In the genomic region with DNA sequence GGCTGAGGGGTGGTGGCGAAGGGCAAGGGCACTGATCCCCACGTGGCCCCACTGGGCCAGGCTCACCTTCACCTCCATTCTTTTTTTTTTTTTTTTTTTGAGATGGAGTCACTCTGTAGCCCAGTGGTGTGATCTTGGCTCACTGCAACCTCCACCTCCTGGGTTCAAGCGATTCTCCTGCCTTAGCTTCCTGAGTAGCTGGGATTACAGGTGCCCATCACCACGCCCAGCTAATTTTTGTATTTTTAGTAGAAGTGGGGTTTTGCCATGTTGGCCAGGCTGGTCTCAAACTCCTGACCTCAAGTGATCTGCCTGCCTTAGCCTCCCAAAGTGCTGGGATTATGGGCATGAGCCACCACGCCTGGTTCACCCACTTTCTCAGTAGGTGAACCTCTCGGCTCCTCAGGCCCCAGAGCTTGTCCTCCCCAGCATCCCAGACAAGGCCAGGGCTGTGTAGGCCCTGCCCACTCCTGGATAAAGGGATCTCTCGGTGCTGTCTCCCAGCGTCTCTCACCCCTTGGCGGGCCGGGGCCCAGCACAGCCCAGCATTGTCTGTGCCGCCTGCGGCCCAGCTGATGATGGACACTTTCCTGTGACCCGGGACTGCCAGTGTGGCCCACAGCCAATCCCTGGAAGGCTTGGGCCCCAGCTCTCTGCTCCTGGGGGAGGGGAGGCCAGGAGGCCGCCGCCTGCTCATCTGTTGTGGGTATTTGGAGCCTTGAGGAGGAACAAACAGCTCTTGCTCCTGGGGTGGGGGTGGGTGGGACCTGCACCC, we compare ENCODE assay signal across 8 cellular contexts.
DNase-seq lines count a peak whose midpoint lies in the region; ATAC-seq and TF ChIP-seq lines count a peak whose summit lies in the region.
"Not testable (repeated sequence)": the region's sequence is repeated elsewhere in the genome, so short reads cannot be mapped to it uniquely, and the experiment has no call there.

No MANE protein-coding gene starts in this region.

- not testable (repeated sequence) for H4K8ac ChIP-seq in neuronal stem cell (ENCODE audit: low read depth, low read length)

- peaks cover 29% of the 10 kb centered on the region for H3K36me3 Mint-ChIP-seq in effector memory CD8-positive, alpha-beta T cell (ENCODE audit: insufficient read depth)

- H3K4me1 ChIP-seq in liver (ENCODE audit: control insufficient read depth in 4 of 4, insufficient read depth in 4 of 4, low read length in 3 of 4) (peaks cover 20 to 34% (median 32%) of the 10 kb centered on the region in 4 donors), neuronal stem cell (ENCODE audit: control insufficient read depth in 2 of 2, insufficient read depth in 1 of 2, low read depth in 1 of 2, low read length in 2 of 2) (peaks cover 22 to 41% of the 10 kb centered on the region in 2 donors), upper lobe of left lung (peaks cover 58 to 79% (median 75%) of the 10 kb centered on the region in 4 donors)
- not testable (repeated sequence) for H3K4me1 ChIP-seq in gastrocnemius medialis

- 79% methylated on average over 15 of the region's 15 CpGs for WGBS in liver
- no CpG with 5 or more reads among the region's 15 CpGs for WGBS in neuronal stem cell (ENCODE audit: extremely low coverage in 2 of 2, insufficient read length in 2 of 2, insufficient replicate concordance in 1 of 2), 2 donors
- WGBS in upper lobe of left lung, 2 donors: 81 to 88% methylated on average over 6 of the region's 15 CpGs

- H2BK120ac ChIP-seq in neuronal stem cell (ENCODE audit: low read depth, low read length): not testable (repeated sequence)

- not testable (repeated sequence) for TF ChIP-seq RAD21 in liver (IDR thresholded peaks at IDR 0.05)

- H3K27ac Mint-ChIP-seq in effector memory CD8-positive, alpha-beta T cell: peak overlapping the region; percentile 28 to 78

- peaks cover 23% of the 10 kb centered on the region for H3K79me1 ChIP-seq in neuronal stem cell (ENCODE audit: low read depth, low read length)

- H2BK12ac ChIP-seq in neuronal stem cell (ENCODE audit: low read length): not testable (repeated sequence)

- not testable (repeated sequence) for H3K4me3 Mint-ChIP-seq in effector memory CD8-positive, alpha-beta T cell

- H3K4me2 ChIP-seq in neuronal stem cell (ENCODE audit: insufficient read depth, low read length, poor library complexity, severe bottlenecking): not testable (repeated sequence)

- H3K18ac ChIP-seq in neuronal stem cell (ENCODE audit: low read length): not testable (repeated sequence)

- not testable (repeated sequence) for H3K9ac ChIP-seq in liver (ENCODE audit: low read depth in 1 of 2, low read length in 2 of 2); neuronal stem cell (ENCODE audit: low read depth, low read length, poor library complexity)

- not testable (repeated sequence) for H3K9me3 Mint-ChIP-seq in effector memory CD8-positive, alpha-beta T cell

- not testable (repeated sequence) for H3K4me3 ChIP-seq in liver (ENCODE audit: low read depth in 1 of 3, low read length in 3 of 3); neuronal stem cell (ENCODE audit: low read length in 2 of 2); gastrocnemius medialis; upper lobe of left lung

- not testable (repeated sequence) for H3K4ac ChIP-seq in neuronal stem cell (ENCODE audit: low read length)

- H3K4me1 Mint-ChIP-seq in effector memory CD8-positive, alpha-beta T cell (ENCODE audit: low read depth in 2 of 2): peaks cover 3 to 14% of the 10 kb centered on the region in 2 donors

- not testable (repeated sequence) for H2BK15ac ChIP-seq in neuronal stem cell (ENCODE audit: low read length)

- not testable (repeated sequence) for TF ChIP-seq POLR2A in gastrocnemius medialis (IDR thresholded peaks at IDR 0.05); upper lobe of left lung (IDR thresholded peaks at IDR 0.05)

- H3K36me3 ChIP-seq in liver (ENCODE audit: control insufficient read depth in 4 of 4, insufficient read depth in 3 of 4, low read depth in 1 of 4, low read length in 3 of 4); gastrocnemius medialis; upper lobe of left lung: not testable (repeated sequence)
- H3K36me3 ChIP-seq in neuronal stem cell (replicated peaks in 1 of 2; ENCODE audit: control insufficient read depth in 2 of 2, insufficient read depth in 2 of 2, low read length in 2 of 2): peaks cover 3 to 54% of the 10 kb centered on the region in 2 donors

- not testable (repeated sequence) for H2AFZ ChIP-seq in neuronal stem cell (ENCODE audit: low read length)

- H4K91ac ChIP-seq in neuronal stem cell (ENCODE audit: low read depth, low read length, poor library complexity): not testable (repeated sequence)

- not testable (repeated sequence) for H2BK5ac ChIP-seq in neuronal stem cell (ENCODE audit: low read length)

- H3K14ac ChIP-seq in neuronal stem cell (ENCODE audit: low read length): not testable (repeated sequence)

- H3K27me3 ChIP-seq in liver (ENCODE audit: control insufficient read depth in 4 of 4, insufficient read depth in 4 of 4, low read length in 3 of 4); neuronal stem cell (ENCODE audit: control insufficient read depth in 3 of 3, insufficient read depth in 3 of 3, low read depth in 1 of 3, low read length in 3 of 3); gastrocnemius medialis; upper lobe of left lung: not testable (repeated sequence)

- intact Hi-C loops in Right ventricle myocardium superior (cut with DNase I); gastrocnemius medialis (cut with DNase I; ENCODE audit: low total_unique reads): not testable (repeated sequence)

- not testable (repeated sequence) for TF ChIP-seq CTCF in liver (IDR thresholded peaks at IDR 0.05; ENCODE audit: low read depth, low read length, missing input control); gastrocnemius medialis (IDR thresholded peaks at IDR 0.05 in 4 of 5, conservative IDR thresholded peaks at IDR 0.05 in 1 of 5); upper lobe of left lung (IDR thresholded peaks at IDR 0.05)

- ATAC-seq in effector memory CD8-positive, alpha-beta T cell (replicated peaks); gastrocnemius medialis; upper lobe of left lung (ENCODE audit: low FRiP score in 2 of 2): not testable (repeated sequence)
- peak; percentile 22 for ATAC-seq in Right ventricle myocardium superior (ENCODE audit: poor library complexity)

- in situ Hi-C loops in gastrocnemius medialis (cut with MboI; ENCODE audit: low sequenced_read_pairs in 4 of 4): not testable (repeated sequence)

- H2AK5ac ChIP-seq in neuronal stem cell (ENCODE audit: low read depth, low read length): peak overlapping the region; percentile 40

- DNase-seq in DMS 273 (lab: John Stamatoyannopoulos, UW; ENCODE audit: unreplicated experiment) (peak; percentile 27), amniotic epithelial cell (ENCODE audit: low read depth) (peak; percentile 63), Right ventricle myocardium superior (peak; percentile 55), upper lobe of left lung (peak in 1 of 2 donors; percentile 56)
- not testable (repeated sequence) for DNase-seq in effector memory CD8-positive, alpha-beta T cell; neuronal stem cell (ENCODE audit: low spot score); gastrocnemius medialis

- not testable (repeated sequence) for TF ChIP-seq EP300 in upper lobe of left lung (IDR thresholded peaks at IDR 0.05)

- not testable (repeated sequence) for H3K9me3 ChIP-seq in liver (ENCODE audit: control insufficient read depth in 4 of 4, low read length in 3 of 4); neuronal stem cell (replicated peaks in 1 of 2; ENCODE audit: control insufficient read depth in 2 of 2, insufficient read depth in 1 of 2, low read depth in 1 of 2, low read length in 2 of 2); gastrocnemius medialis; upper lobe of left lung

- H3K27me3 Mint-ChIP-seq in effector memory CD8-positive, alpha-beta T cell: not testable (repeated sequence)

- H3K23ac ChIP-seq in neuronal stem cell (ENCODE audit: low read depth, low read length, poor library complexity): not testable (repeated sequence)

- H3K27ac ChIP-seq in liver (ENCODE audit: low read depth in 1 of 2, low read length in 2 of 2) (peak overlapping the region; percentile 84 to 89), gastrocnemius medialis (peak overlapping the region; percentile 13 to 52 (median 46)), upper lobe of left lung (peak overlapping the region; percentile 64 to 91 (median 78))
- not testable (repeated sequence) for H3K27ac ChIP-seq in neuronal stem cell (replicated peaks; ENCODE audit: low read length)
